ENCODE assay signal across 1 cellular context in the genomic region with DNA sequence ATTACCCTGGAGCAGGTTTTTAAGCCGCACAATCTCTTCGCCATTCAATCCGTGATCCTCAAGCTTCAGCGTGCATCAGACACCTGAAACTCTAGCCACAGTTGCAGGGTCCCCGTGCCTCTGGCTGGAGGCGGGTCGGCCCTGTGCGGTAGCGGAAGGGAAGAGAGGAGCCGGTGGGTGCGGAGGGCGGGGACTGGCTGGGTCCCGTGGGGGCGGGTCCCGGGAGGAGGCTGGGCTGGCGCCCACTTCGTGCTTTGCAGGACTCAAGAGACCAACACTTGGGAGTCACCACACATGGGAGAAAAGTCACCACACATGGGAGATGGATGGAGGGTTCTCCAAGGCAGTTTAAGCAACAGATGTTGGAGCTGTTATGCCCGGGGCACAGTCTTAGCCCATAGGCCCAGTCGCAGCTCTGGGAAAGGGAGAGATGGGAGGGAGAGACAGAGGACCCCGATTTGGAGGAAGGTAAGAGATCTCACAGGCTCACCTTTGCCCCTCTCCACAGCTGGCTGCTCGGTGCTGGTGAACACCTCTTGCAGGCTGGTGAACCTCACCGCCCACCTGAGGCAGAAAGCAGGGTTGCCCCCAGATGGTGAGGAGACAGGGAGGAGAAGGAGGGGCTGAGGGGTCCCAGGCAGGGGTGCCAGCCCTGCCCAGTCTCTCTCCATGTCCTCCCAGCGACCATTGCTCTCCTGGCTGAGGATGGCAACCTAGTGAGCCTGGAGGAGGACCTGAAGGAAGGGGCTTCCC.
A peak's percentile ranks its signal among the peaks of the same experiment; 100 is the strongest.
TF ChIP-seq lines count a peak whose summit lies in the region.

No MANE protein-coding gene starts in this region.

TF ChIP-seq in HepG2, 621 proteins besides CTCF, POLR2A, EP300 and RAD21:
- TF ChIP-seq ZNF326 (CRISPR knock-in tag; IDR thresholded peaks at IDR 0.05; ENCODE audit: borderline replicate concordance): peak; percentile 61; the same call in 1 of the 2 replicates
- TF ChIP-seq ZNF616 (CRISPR knock-in tag; IDR thresholded peaks at IDR 0.05; ENCODE audit: low read depth): no peak
- 0 out of 2 replicates have a peak, but pooled peaks have one; percentile 27 for TF ChIP-seq RBFOX2 (IDR thresholded peaks at IDR 0.05; ENCODE audit: low read depth, low read length)
- no peak for TF ChIP-seq ZNF839 (CRISPR knock-in tag; IDR thresholded peaks at IDR 0.05; ENCODE audit: borderline replicate concordance)
